In the genomic region with DNA sequence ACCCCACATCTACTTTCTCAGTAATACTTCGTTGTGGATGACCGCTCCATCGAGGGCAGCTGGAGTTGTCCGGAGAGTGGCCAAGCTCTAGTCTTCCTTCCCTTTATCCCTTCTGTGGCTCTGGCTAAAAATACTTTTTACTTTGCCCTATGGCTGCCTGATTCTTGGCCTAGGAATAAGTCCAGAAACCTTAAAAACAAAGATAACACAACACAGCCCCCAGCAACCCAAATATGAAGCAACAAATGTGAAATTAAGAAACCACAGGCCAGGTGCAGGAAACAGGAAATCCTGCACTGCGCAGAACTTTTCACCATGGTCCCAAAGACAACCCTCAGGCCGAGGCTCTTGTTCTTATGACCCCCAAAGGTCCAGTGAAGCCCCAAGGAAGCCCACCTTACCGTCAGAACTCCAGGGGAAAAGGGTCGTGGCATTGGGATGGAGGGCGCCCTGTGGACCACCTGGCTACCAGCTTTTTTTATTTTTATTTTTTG, we compare ENCODE assay signal across 8 cellular contexts. TPM values are rescaled to one million over a fixed set of nuclear protein-coding genes. Genes with fewer than 3 reads are reported as not detected.
A peak's percentile ranks its signal among the peaks of the same experiment; 100 is the strongest.
DNase-seq lines count a peak whose midpoint lies in the region; ATAC-seq and TF ChIP-seq lines count a peak whose summit lies in the region.

No MANE protein-coding gene starts in this region.

- no peaks in the 10 kb centered on the region for H3K4me1 ChIP-seq in mucosa of descending colon (ENCODE audit: low read depth)

- POLR2A ChIA-PET in activated CD4-positive, alpha-beta memory T cell treated with anti-CD3 and anti-CD28 coated beads for 36 hours (lab: Charles Lee), result interaction anchor here (1.1 kb wide), 2 partner anchors 25 to 28 kb away, joined by 3 to 5 read pairs; partner anchors contain the start of gene CKLF

- H3K4me3 Mint-ChIP-seq in activated CD4-positive, alpha-beta memory T cell treated with anti-CD3 and anti-CD28 coated beads for 36 hours, result peak overlapping the region; percentile 52

- no peaks in the 10 kb centered on the region for H3K9me3 ChIP-seq in mucosa of descending colon

- no peaks in the 10 kb centered on the region for H3K27me3 Mint-ChIP-seq in activated CD4-positive, alpha-beta memory T cell treated with anti-CD3 and anti-CD28 coated beads for 36 hours

- H3K27ac Mint-ChIP-seq in activated CD4-positive, alpha-beta memory T cell treated with anti-CD3 and anti-CD28 coated beads for 36 hours, result peak overlapping the region; percentile 96

- no peaks in the 10 kb centered on the region for H3K36me3 Mint-ChIP-seq in activated CD4-positive, alpha-beta memory T cell treated with anti-CD3 and anti-CD28 coated beads for 36 hours

- peaks cover 78% of the 10 kb centered on the region for H3K4me1 Mint-ChIP-seq in activated CD4-positive, alpha-beta memory T cell treated with anti-CD3 and anti-CD28 coated beads for 36 hours (ENCODE audit: low read depth)

- ATAC-seq in GM18861 (IDR thresholded peaks at IDR 0.05; ENCODE audit: unreplicated experiment) (peak; percentile 43), HG03103 (IDR thresholded peaks at IDR 0.05; ENCODE audit: low read depth, unreplicated experiment) (peak; percentile 37), mucosa of descending colon (peak; percentile 47), HG02763 (IDR thresholded peaks at IDR 0.05; ENCODE audit: unreplicated experiment) (no peak)

- CTCF ChIA-PET in activated CD4-positive, alpha-beta memory T cell treated with anti-CD3 and anti-CD28 coated beads for 36 hours (lab: Charles Lee), result interaction anchor here (1.3 to 4.0 kb wide), 6 partner anchors 8 to 48 kb away, joined by 3 to 35 read pairs (median 10); no protein-coding TSS in a partner anchor

- TF ChIP-seq CTCF in mucosa of descending colon (IDR thresholded peaks at IDR 0.05), result no peak

- intact Hi-C loops in activated CD4-positive, alpha-beta memory T cell treated with anti-CD3 and anti-CD28 coated beads for 36 hours (cut with micrococcal nuclease), result loop anchor here (2.0 kb wide), 2 partner anchors 73 to 79 kb away; no protein-coding TSS in a partner anchor
- intact Hi-C loops in mucosa of descending colon (cut with DNase I, micrococcal nuclease), result no loop called here

- no peak overlapping the region for H3K4me3 ChIP-seq in mucosa of descending colon

- no peaks in the 10 kb centered on the region for H3K9me3 Mint-ChIP-seq in activated CD4-positive, alpha-beta memory T cell treated with anti-CD3 and anti-CD28 coated beads for 36 hours

- DNase-seq in activated CD4-positive, alpha-beta memory T cell treated with anti-CD3 and anti-CD28 coated beads for 36 hours, result peak; percentile 58
- no peak for DNase-seq in mucosa of descending colon
- no peak for DNase-seq in NCI-H2196 treated with DMSO at 0.1 percent for 48 hours (lab: John Stamatoyannopoulos, UW; ENCODE audit: unreplicated experiment)
- DNase-seq in inferior parietal cortex (ENCODE audit: extremely low spot score), result no peak
- no peak for DNase-seq in medulla oblongata (ENCODE audit: extremely low spot score)

- H3K36me3 ChIP-seq in mucosa of descending colon (ENCODE audit: low read depth), result no peaks in the 10 kb centered on the region

RNA-seq across cellular contexts. Expression of gene TK2, which starts 26.0 kb away (rescaled TPM):
- 1 to 10 TPM; 5.4 to 5.8 TPM for total RNA-seq in activated CD4-positive, alpha-beta memory T cell treated with anti-CD3 and anti-CD28 coated beads for 36 hours
- total RNA-seq in mucosa of descending colon, result 10 to 100 TPM; 14.4 to 29.4 (median 17.8) TPM

RNA-seq across cellular contexts. Expression of gene CKLF, which starts 28.5 kb away (rescaled TPM):
- total RNA-seq in activated CD4-positive, alpha-beta memory T cell treated with anti-CD3 and anti-CD28 coated beads for 36 hours, result 100 to 1,000 TPM; 167 to 173 TPM
- 10 to 100 TPM; 26.9 to 42.0 (median 29.1) TPM for total RNA-seq in mucosa of descending colon

RNA-seq across cellular contexts. Expression of gene CMTM1, which starts 42.3 kb away (rescaled TPM):
- total RNA-seq in activated CD4-positive, alpha-beta memory T cell treated with anti-CD3 and anti-CD28 coated beads for 36 hours, result 10 to 100 TPM; 10.1 to 11.5 TPM
- 1 to 10 TPM; 3.1 to 6.1 (median 4.8) TPM for total RNA-seq in mucosa of descending colon

RNA-seq across cellular contexts. Expression of gene CMTM2, which starts 55.4 kb away (rescaled TPM):
- under 1 TPM; 0.36 to 0.45 TPM for total RNA-seq in activated CD4-positive, alpha-beta memory T cell treated with anti-CD3 and anti-CD28 coated beads for 36 hours
- total RNA-seq in mucosa of descending colon, result under 1 TPM in 1 of 3 donors, not detected in 2; 0.46 TPM
